ENCODE assay signal across 8 cellular contexts in the genomic region with DNA sequence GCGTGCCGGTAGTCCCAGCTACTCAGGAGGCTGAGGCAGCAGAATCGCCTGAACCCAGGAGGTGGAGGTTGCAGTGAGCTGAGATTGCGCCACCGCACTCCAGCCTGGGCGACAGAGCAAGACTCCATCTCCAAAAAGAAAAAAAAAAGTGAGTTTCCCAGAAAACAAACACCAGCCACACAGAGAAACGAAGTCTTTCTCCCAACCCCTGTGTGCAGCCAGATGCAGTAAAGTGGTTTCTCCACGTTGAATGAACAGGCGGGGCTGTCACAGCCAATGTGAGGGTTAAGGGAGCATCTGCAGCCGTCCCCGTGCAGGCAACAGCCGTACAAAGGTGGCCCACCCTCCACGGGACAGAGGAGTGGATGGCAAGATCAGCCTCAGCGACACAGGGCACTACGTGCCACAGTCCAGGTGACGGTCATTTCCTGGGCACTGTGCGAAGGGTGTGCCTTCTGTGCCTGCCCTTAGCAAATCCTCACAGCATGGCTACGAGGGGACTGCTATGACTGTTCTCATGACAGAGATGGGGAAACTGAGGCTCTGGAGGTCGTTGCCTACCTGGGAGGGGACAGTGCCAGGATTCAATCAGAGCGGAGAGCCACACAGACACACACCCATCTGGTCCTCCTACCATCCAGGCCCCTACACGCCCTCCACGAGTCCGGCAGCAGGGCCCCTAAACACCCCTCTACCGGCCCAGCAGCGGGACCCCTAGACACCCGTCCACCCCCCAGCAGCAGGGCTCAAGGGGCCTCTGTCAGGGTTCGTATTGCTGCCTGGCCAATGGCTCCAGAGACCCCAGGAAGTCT. TPM values are rescaled to one million over a fixed set of nuclear protein-coding genes. Genes with fewer than 3 reads are reported as not detected.
DNase-seq lines count a peak whose midpoint lies in the region; ATAC-seq and TF ChIP-seq lines count a peak whose summit lies in the region.

No MANE protein-coding gene starts in this region.

- H3K27ac ChIP-seq in right lobe of liver, result peak overlapping the region; percentile 62 to 86 (median 77)
- no peak overlapping the region for H3K27ac ChIP-seq in suprapubic skin

- H3K27me3 ChIP-seq in right lobe of liver (no peaks in the 10 kb centered on the region), suprapubic skin (no peaks in the 10 kb centered on the region)

- H3K4me3 Mint-ChIP-seq in activated naive CD4-positive, alpha-beta T cell treated with anti-CD3 and anti-CD28 coated beads, Interleukin-2, amount 10 ng/mL, durations not matched to agents 7 days and 5 days, result peak overlapping the region; percentile 26

- H3K27ac Mint-ChIP-seq in activated naive CD4-positive, alpha-beta T cell treated with anti-CD3 and anti-CD28 coated beads, Interleukin-2, amount 10 ng/mL, durations not matched to agents 7 days and 5 days, result no peak overlapping the region

- H3K4me1 Mint-ChIP-seq in activated naive CD4-positive, alpha-beta T cell treated with anti-CD3 and anti-CD28 coated beads, Interleukin-2, amount 10 ng/mL, durations not matched to agents 7 days and 5 days, result peaks cover 2% of the 10 kb centered on the region

- H3K36me3 Mint-ChIP-seq in activated naive CD4-positive, alpha-beta T cell treated with anti-CD3 and anti-CD28 coated beads, Interleukin-2, amount 10 ng/mL, durations not matched to agents 7 days and 5 days, result no peaks in the 10 kb centered on the region

- no peak for DNase-seq in activated naive CD4-positive, alpha-beta T cell treated with anti-CD3 and anti-CD28 coated beads, Interleukin-2, amount 10 ng/mL, durations not matched to agents 7 days and 5 days
- DNase-seq in activated naive CD4-positive, alpha-beta T cell treated with anti-CD3 and anti-CD28 coated beads, Interleukin-2, amount 50 U/mL, for 16 hours, result no peak
- DNase-seq in astrocyte of the cerebellum (ENCODE audit: low read depth) (no peak), right lobe of liver (peak; percentile 31 to 63 (median 63)), suprapubic skin (ENCODE audit: low spot score in 2 of 2) (peak; percentile 48 to 61), NCI-H82 (lab: John Stamatoyannopoulos, UW) (no peak), EL (no peak), GM10248 (ENCODE audit: extremely low spot score) (no peak)

- ATAC-seq in right lobe of liver, result peak; percentile 2 to 23 (median 6)

- peaks cover 0 to 24% (median 11%) of the 10 kb centered on the region in 4 donors for H3K4me1 ChIP-seq in right lobe of liver
- peaks cover 42% of the 10 kb centered on the region for H3K4me1 ChIP-seq in suprapubic skin

- H3K36me3 ChIP-seq in right lobe of liver, result no peaks in the 10 kb centered on the region
- no peaks in the 10 kb centered on the region for H3K36me3 ChIP-seq in suprapubic skin

- H3K4me3 ChIP-seq in astrocyte of the cerebellum (ENCODE audit: low read depth, low read length) (peak overlapping the region; percentile 69), right lobe of liver (peak overlapping the region in 2 of 3 donors; percentile 73 to 78), suprapubic skin (no peak overlapping the region)

- no peaks in the 10 kb centered on the region for H3K9me3 Mint-ChIP-seq in activated naive CD4-positive, alpha-beta T cell treated with anti-CD3 and anti-CD28 coated beads, Interleukin-2, amount 10 ng/mL, durations not matched to agents 7 days and 5 days

- CTCF ChIA-PET in activated naive CD4-positive, alpha-beta T cell treated with anti-CD3 and anti-CD28 coated beads, Interleukin-2, amount 10 ng/mL, durations not matched to agents 7 days and 5 days (lab: Charles Lee), result no interaction called here
- CTCF ChIA-PET in GM10248 (lab: Yijun Ruan, JAX), result interaction anchor here (0.7 to 1.3 kb wide), 3 partner anchors 11 to 196 kb away, joined by 3 to 4 read pairs (median 3); no protein-coding TSS in a partner anchor

- WGBS in right lobe of liver (ENCODE audit: insufficient coverage, low coverage, low lambda C conversion rate, missing lambda C conversion rate), result 27% methylated on average over 6 of the region's 27 CpGs
- 72% methylated on average over 11 of the region's 27 CpGs for WGBS in suprapubic skin

- intact Hi-C loops in right lobe of liver (cut with DNase I), result loop anchor here in 1 of 2 donors (5.0 kb wide), 1 partner anchor 197 kb away; no protein-coding TSS in a partner anchor

- in situ Hi-C loops in astrocyte of the cerebellum (cut with HindIII; ENCODE audit: low sequenced_read_pairs), result no loop called here

- no peaks in the 10 kb centered on the region for H3K9me3 ChIP-seq in right lobe of liver
- no peaks in the 10 kb centered on the region for H3K9me3 ChIP-seq in suprapubic skin

- TF ChIP-seq CTCF in astrocyte of the cerebellum (IDR thresholded peaks at IDR 0.05; ENCODE audit: low read depth, low read length, missing control alignments) (no peak), right lobe of liver (IDR thresholded peaks at IDR 0.05) (no peak), suprapubic skin (IDR thresholded peaks at IDR 0.05) (no peak), GM10248 (IDR thresholded peaks at IDR 0.05; ENCODE audit: control extremely low read depth, extremely low read depth, low read depth, missing control alignments) (no peak)

- POLR2A ChIA-PET in GM10248 (lab: Yijun Ruan, JAX), result interaction anchor here (0.6 to 1.2 kb wide), 2 partner anchors 15 to 16 kb away, joined by 3 read pairs; no protein-coding TSS in a partner anchor

- H3K27me3 Mint-ChIP-seq in activated naive CD4-positive, alpha-beta T cell treated with anti-CD3 and anti-CD28 coated beads, Interleukin-2, amount 10 ng/mL, durations not matched to agents 7 days and 5 days, result peaks cover 54% of the 10 kb centered on the region

- TF ChIP-seq EP300 in suprapubic skin (IDR thresholded peaks at IDR 0.05), result no peak

- peak; percentile 18 for TF ChIP-seq POLR2A in right lobe of liver (IDR thresholded peaks at IDR 0.05)
- no peak for TF ChIP-seq POLR2A in suprapubic skin (IDR thresholded peaks at IDR 0.05)

RNA-seq across cellular contexts. Expression of gene VAV2, which starts 2.4 kb away (rescaled TPM):
- 10 to 100 TPM; 30.1 to 44.3 (median 34.9) TPM for total RNA-seq in right lobe of liver
- 10 to 100 TPM in 1 of 4 donors, 1 to 10 TPM in 3; 5.2 to 10.3 (median 6.4) TPM for total RNA-seq in suprapubic skin

RNA-seq across cellular contexts. Expression of gene BRD3OS, which starts 35.5 kb away (rescaled TPM):
- total RNA-seq in right lobe of liver, result 1 to 10 TPM; 3.2 to 8.1 (median 5.9) TPM
- total RNA-seq in suprapubic skin, result 10 to 100 TPM in 1 of 4 donors, 1 to 10 TPM in 3; 6.2 to 10.4 (median 9.5) TPM

Comparison
In these comparisons a context has a peak if more than half of its experiments do, and no peak if none do; other contexts are left out.
1. DNase-seq: peak in right lobe of liver (3 of 3) and suprapubic skin (2 of 2); none in activated naive CD4-positive, alpha-beta T cell treated with anti-CD3 and anti-CD28 coated beads, Interleukin-2, amount 10 ng/mL, durations not matched to agents 7 days and 5 days (single experiment), activated naive CD4-positive, alpha-beta T cell treated with anti-CD3 and anti-CD28 coated beads, Interleukin-2, amount 50 U/mL, for 16 hours (single experiment), astrocyte of the cerebellum (single experiment), NCI-H82 (single experiment), EL (single experiment) and GM10248 (single experiment).